ENCODE assay signal across 8 cellular contexts in genomic region chr15:64046347-64047153, GRCh38. TPM values are rescaled to one million over a fixed set of nuclear protein-coding genes. Genes with fewer than 3 reads are reported as not detected.
DNase-seq lines count a peak whose midpoint lies in the region; ATAC-seq and TF ChIP-seq lines count a peak whose summit lies in the region.

Gene DAPK2 (minus strand): TSS chr15:64046485. CDS start chr15:64040261, 6,224 bp downstream.

- 9% methylated on average over 68 to 69 of the region's 69 CpGs for WGBS in ectodermal cell, 2 experiments
- 6% methylated on average over 43 to 68 of the region's 69 CpGs for WGBS in lung, 2 donors

- H3K27me3 ChIP-seq in H7 (ENCODE audit: control insufficient read depth, insufficient read depth, low read length), result peaks cover 36% of the 10 kb centered on the region
- peaks cover 27% of the 10 kb centered on the region for H3K27me3 ChIP-seq in ectodermal cell (ENCODE audit: control insufficient read depth, insufficient read depth, low read length, poor library complexity, severe bottlenecking)
- H3K27me3 ChIP-seq in lung (ENCODE audit: control insufficient read depth, insufficient read depth), result no peaks in the 10 kb centered on the region

- peaks cover 11% of the 10 kb centered on the region for H3K27me3 Mint-ChIP-seq in activated CD4-positive, alpha-beta memory T cell treated with anti-CD3 and anti-CD28 coated beads, Interleukin-2, amount 10 ng/mL, durations not matched to agents 7 days and 5 days

- H3K4me3 ChIP-seq in H7 (ENCODE audit: insufficient read depth, low read depth, low read length) (peak within 1 kb of the TSS; percentile 41), ectodermal cell (ENCODE audit: insufficient read depth, low read depth, low read length) (peak within 1 kb of the TSS; percentile 49), lung (peak within 1 kb of the TSS; percentile 40)

- H3K9me3 ChIP-seq in ectodermal cell (ENCODE audit: control insufficient read depth, low read length) (no peaks in the 10 kb centered on the region), lung (ENCODE audit: control insufficient read depth in 2 of 2, insufficient read depth in 1 of 2, low read length in 1 of 2) (no peaks in the 10 kb centered on the region)

- H3K27ac Mint-ChIP-seq in activated CD4-positive, alpha-beta memory T cell treated with anti-CD3 and anti-CD28 coated beads, Interleukin-2, amount 10 ng/mL, durations not matched to agents 7 days and 5 days, result no peak within 1 kb of the TSS

- peak; percentile 91 for ATAC-seq in lung (ENCODE audit: insufficient read depth, low FRiP score)
- ATAC-seq in GM18907 (IDR thresholded peaks at IDR 0.05; ENCODE audit: unreplicated experiment), result no peak

- CTCF ChIA-PET in activated CD4-positive, alpha-beta memory T cell treated with anti-CD3 and anti-CD28 coated beads, Interleukin-2, amount 10 ng/mL, durations not matched to agents 7 days and 5 days (lab: Charles Lee), result interaction anchor here (0.6 to 5.2 kb wide), 65 partner anchors 8 to 610 kb away, joined by 3 to 80 read pairs (median 5); partner anchors contain the start of genes CIAO2A and SNX1

- no peaks in the 10 kb centered on the region for H3K9me3 Mint-ChIP-seq in activated CD4-positive, alpha-beta memory T cell treated with anti-CD3 and anti-CD28 coated beads, Interleukin-2, amount 10 ng/mL, durations not matched to agents 7 days and 5 days

- peak; percentile 76 for DNase-seq in EL
- peak; percentile 98 for DNase-seq in H7
- DNase-seq in NCI-H510A treated with DMSO at 0.1 percent for 48 hours (lab: John Stamatoyannopoulos, UW), result peak; percentile 32
- DNase-seq in activated CD4-positive, alpha-beta memory T cell treated with anti-CD3 and anti-CD28 coated beads, Interleukin-2, amount 10 ng/mL, durations not matched to agents 7 days and 5 days, result peak; percentile 69
- peak; percentile 68 for DNase-seq in lung (ENCODE audit: low spot score)
- peak; percentile 35 to 53 (median 47) for DNase-seq in stimulated activated CD4-positive, alpha-beta T cell treated with anti-CD3 and anti-CD28 coated beads, TNF-alpha, amount 100 ng/mL, for 1 hour (ENCODE audit: low read depth in 3 of 3, low spot score in 1 of 3)

- TF ChIP-seq CTCF in lung (IDR thresholded peaks at IDR 0.05; ENCODE audit: control extremely low read depth, extremely low read depth), result peak; percentile 44

- H3K36me3 ChIP-seq in H7 (replicated peaks; ENCODE audit: control insufficient read depth, insufficient read depth, low read length), result no peaks in the 10 kb centered on the region
- no peaks in the 10 kb centered on the region for H3K36me3 ChIP-seq in ectodermal cell (ENCODE audit: control insufficient read depth, insufficient read depth, low read length)
- no peaks in the 10 kb centered on the region for H3K36me3 ChIP-seq in lung (ENCODE audit: control insufficient read depth in 2 of 2, insufficient read depth in 2 of 2, low read length in 2 of 2)

- H3K4me1 Mint-ChIP-seq in activated CD4-positive, alpha-beta memory T cell treated with anti-CD3 and anti-CD28 coated beads, Interleukin-2, amount 10 ng/mL, durations not matched to agents 7 days and 5 days, result peaks cover 6% of the 10 kb centered on the region

- peak within 1 kb of the TSS; percentile 63 for H3K4me3 Mint-ChIP-seq in activated CD4-positive, alpha-beta memory T cell treated with anti-CD3 and anti-CD28 coated beads, Interleukin-2, amount 10 ng/mL, durations not matched to agents 7 days and 5 days

- H3K36me3 Mint-ChIP-seq in activated CD4-positive, alpha-beta memory T cell treated with anti-CD3 and anti-CD28 coated beads, Interleukin-2, amount 10 ng/mL, durations not matched to agents 7 days and 5 days (ENCODE audit: low read depth), result no peaks in the 10 kb centered on the region

- H3K4me1 ChIP-seq in ectodermal cell (ENCODE audit: control insufficient read depth, insufficient read depth, low read length) (peaks cover 9% of the 10 kb centered on the region), lung (ENCODE audit: control insufficient read depth in 2 of 2, insufficient read depth in 2 of 2, low read length in 2 of 2) (peaks cover 17 to 18% of the 10 kb centered on the region in 2 donors)

- H3K27ac ChIP-seq in ectodermal cell (ENCODE audit: insufficient read depth, low read depth, low read length, poor library complexity, severe bottlenecking) (no peak within 1 kb of the TSS), lung (ENCODE audit: low read depth in 1 of 2, low read length in 1 of 2) (peak within 1 kb of the TSS; percentile 66 to 88)

- POLR2A ChIA-PET in activated CD4-positive, alpha-beta memory T cell treated with anti-CD3 and anti-CD28 coated beads, Interleukin-2, amount 10 ng/mL, durations not matched to agents 7 days and 5 days (lab: Charles Lee), result interaction anchor here (1.1 to 2.5 kb wide), 6 partner anchors 36 to 436 kb away, joined by 3 to 11 read pairs (median 4); partner anchors contain the start of gene CIAO2A

RNA-seq across cellular contexts. Expression of gene DAPK2, which starts in this region (rescaled TPM):
- total RNA-seq in H7 (2014; rRNA removed; shearing (Covaris generic)), result 0.41 and 1.9 TPM in 2 replicates
- 1 to 10 TPM; 3.2 to 3.7 TPM for total RNA-seq in activated CD4-positive, alpha-beta memory T cell treated with anti-CD3 and anti-CD28 coated beads, Interleukin-2, amount 10 ng/mL, durations not matched to agents 7 days and 5 days
- polyA plus RNA-seq in ectodermal cell (2013, experiment 1 of 4), result 3.2 TPM
- 3.6 TPM for polyA plus RNA-seq in ectodermal cell (2013, experiment 2 of 4)
- polyA plus RNA-seq in ectodermal cell (2013, experiment 3 of 4), result 4.1 TPM
- polyA plus RNA-seq in ectodermal cell (2013, experiment 4 of 4), result 4.2 TPM
- 10 to 100 TPM; 58.1 to 59.0 TPM for total RNA-seq in lung
- polyA plus RNA-seq in lung, result 10 to 100 TPM; 20.5 to 40.1 TPM

Comparison
In these comparisons a context has a peak if more than half of its experiments do, and no peak if none do; other contexts are left out.
1. RNA of gene DAPK2 (total RNA-seq): 58.1 to 59.0 TPM in lung; 3.2 to 3.7 TPM in activated CD4-positive, alpha-beta memory T cell treated with anti-CD3 and anti-CD28 coated beads, Interleukin-2, amount 10 ng/mL, durations not matched to agents 7 days and 5 days and 0.41 to 1.9 TPM in H7; every median in the first group is over 10 times any median in the second.
2. DNase-seq: peak in every context shown above with its lines; median percentile 98 in H7; 76 in EL; 69 in activated CD4-positive, alpha-beta memory T cell treated with anti-CD3 and anti-CD28 coated beads, Interleukin-2, amount 10 ng/mL, durations not matched to agents 7 days and 5 days; 68 in lung; 47 in stimulated activated CD4-positive, alpha-beta T cell treated with anti-CD3 and anti-CD28 coated beads, TNF-alpha, amount 100 ng/mL, for 1 hour; 32 in NCI-H510A treated with DMSO at 0.1 percent for 48 hours.
3. Peak in every context shown above with its lines, with median percentiles within 50 percentile points of each other: H3K4me3 ChIP-seq.